In the genomic region with DNA sequence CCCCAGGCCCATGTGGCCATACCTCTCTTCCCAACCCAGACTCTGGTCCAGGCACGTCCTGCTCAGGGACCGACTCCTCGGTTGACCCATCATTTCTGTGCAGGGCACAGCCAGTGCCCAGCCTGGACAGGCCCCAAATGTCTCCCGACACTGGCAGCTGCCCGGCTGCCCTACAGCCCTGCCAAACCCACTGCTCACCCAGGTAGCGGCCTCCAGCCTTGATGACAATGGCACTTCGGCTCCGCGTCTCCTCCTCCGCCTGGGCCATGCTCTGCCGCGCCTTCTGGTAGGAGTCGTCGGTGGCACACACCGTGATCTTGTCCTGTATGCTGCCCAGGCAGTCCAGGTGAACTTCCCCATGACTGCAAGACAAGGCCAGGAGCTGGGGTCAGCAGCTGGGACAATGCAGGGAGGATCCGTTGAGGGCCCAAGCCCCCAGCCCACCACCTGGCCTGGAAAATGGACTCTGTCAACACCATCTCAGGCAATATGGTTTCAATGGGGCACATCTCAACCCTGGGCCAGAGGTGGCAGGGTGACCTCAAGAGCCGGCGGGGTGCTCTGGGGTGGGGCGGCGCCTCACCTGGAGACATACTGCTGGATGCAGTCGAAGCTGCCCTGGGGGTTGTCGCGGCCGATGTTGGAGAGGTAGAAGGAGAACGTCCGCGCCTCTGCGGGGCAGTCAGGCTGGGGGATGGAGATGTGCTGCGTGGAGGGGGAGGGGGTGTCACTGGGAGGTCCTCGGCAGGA, we compare ENCODE assay signal across 1 cellular context.
TF ChIP-seq lines count a peak whose summit lies in the region.

No MANE protein-coding gene starts in this region.

TF ChIP-seq in GM12878, 131 proteins besides CTCF, POLR2A, EP300 and RAD21:
- TF ChIP-seq NFYA (IDR thresholded peaks at IDR 0.05; ENCODE audit: borderline replicate concordance, low read depth, low read length) (no peak), ZNF24 (IDR thresholded peaks at IDR 0.05) (no peak), BRCA1 (IDR thresholded peaks at IDR 0.05; ENCODE audit: low read depth, low read length) (no peak), MTA3 (IDR thresholded peaks at IDR 0.05; ENCODE audit: borderline replicate concordance, low read length) (no peak), CBX3 (IDR thresholded peaks at IDR 0.05; ENCODE audit: borderline replicate concordance, low read depth) (no peak)
- TF ChIP-seq, protein P1, sequence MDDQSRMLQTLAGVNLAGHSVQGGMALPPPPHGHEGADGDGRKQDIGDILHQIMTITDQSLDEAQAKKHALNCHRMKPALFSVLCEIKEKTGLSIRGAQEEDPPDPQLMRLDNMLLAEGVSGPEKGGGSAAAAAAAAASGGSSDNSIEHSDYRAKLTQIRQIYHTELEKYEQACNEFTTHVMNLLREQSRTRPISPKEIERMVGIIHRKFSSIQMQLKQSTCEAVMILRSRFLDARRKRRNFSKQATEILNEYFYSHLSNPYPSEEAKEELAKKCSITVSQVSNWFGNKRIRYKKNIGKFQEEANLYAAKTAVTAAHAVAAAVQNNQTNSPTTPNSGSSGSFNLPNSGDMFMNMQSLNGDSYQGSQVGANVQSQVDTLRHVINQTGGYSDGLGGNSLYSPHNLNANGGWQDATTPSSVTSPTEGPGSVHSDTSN (IDR thresholded peaks at IDR 0.05; ENCODE audit: insufficient replicate concordance, low read depth, low read length), result no peak
- TF ChIP-seq, protein P2, sequence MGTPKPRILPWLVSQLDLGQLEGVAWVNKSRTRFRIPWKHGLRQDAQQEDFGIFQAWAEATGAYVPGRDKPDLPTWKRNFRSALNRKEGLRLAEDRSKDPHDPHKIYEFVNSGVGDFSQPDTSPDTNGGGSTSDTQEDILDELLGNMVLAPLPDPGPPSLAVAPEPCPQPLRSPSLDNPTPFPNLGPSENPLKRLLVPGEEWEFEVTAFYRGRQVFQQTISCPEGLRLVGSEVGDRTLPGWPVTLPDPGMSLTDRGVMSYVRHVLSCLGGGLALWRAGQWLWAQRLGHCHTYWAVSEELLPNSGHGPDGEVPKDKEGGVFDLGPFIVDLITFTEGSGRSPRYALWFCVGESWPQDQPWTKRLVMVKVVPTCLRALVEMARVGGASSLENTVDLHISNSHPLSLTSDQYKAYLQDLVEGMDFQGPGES (IDR thresholded peaks at IDR 0.05), result no peak
- TF ChIP-seq, protein P3, sequence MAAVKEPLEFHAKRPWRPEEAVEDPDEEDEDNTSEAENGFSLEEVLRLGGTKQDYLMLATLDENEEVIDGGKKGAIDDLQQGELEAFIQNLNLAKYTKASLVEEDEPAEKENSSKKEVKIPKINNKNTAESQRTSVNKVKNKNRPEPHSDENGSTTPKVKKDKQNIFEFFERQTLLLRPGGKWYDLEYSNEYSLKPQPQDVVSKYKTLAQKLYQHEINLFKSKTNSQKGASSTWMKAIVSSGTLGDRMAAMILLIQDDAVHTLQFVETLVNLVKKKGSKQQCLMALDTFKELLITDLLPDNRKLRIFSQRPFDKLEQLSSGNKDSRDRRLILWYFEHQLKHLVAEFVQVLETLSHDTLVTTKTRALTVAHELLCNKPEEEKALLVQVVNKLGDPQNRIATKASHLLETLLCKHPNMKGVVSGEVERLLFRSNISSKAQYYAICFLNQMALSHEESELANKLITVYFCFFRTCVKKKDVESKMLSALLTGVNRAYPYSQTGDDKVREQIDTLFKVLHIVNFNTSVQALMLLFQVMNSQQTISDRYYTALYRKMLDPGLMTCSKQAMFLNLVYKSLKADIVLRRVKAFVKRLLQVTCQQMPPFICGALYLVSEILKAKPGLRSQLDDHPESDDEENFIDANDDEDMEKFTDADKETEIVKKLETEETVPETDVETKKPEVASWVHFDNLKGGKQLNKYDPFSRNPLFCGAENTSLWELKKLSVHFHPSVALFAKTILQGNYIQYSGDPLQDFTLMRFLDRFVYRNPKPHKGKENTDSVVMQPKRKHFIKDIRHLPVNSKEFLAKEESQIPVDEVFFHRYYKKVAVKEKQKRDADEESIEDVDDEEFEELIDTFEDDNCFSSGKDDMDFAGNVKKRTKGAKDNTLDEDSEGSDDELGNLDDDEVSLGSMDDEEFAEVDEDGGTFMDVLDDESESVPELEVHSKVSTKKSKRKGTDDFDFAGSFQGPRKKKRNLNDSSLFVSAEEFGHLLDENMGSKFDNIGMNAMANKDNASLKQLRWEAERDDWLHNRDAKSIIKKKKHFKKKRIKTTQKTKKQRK (IDR thresholded peaks at IDR 0.05; ENCODE audit: low read depth, low read length), result no peak
